ENCODE assay signal across 2 cellular contexts in genomic region chr2:230068658-230069080, GRCh38.
TF ChIP-seq lines count a peak whose summit lies in the region.

SLC16A14 (minus strand) TSS chr2:230068924; CDS start chr2:230059352, 9,572 bp downstream.

TF ChIP-seq in GM23338, 12 proteins besides CTCF, POLR2A, EP300 and RAD21:
- 0 out of 2 replicates have a peak, but pooled peaks have one; percentile 1 for TF ChIP-seq ETS1 (IDR thresholded peaks at IDR 0.05)
- TF ChIP-seq ZNF114 (CRISPR knock-in tag; IDR thresholded peaks at IDR 0.05): no peak

TF ChIP-seq in endothelial cell of umbilical vein, 7 proteins besides CTCF, POLR2A, EP300 and RAD21 (continued from another document):
- TF ChIP-seq JUN (IDR thresholded peaks at IDR 0.05; ENCODE audit: borderline replicate concordance, insufficient read depth, insufficient read length, low read depth): no peak
- no peak for TF ChIP-seq EZH2 (IDR thresholded peaks at IDR 0.05; ENCODE audit: borderline replicate concordance, low read depth, low read length, severe bottlenecking)
- no peak for TF ChIP-seq MYC (IDR thresholded peaks at IDR 0.05; ENCODE audit: low read depth, low read length)
- no peak for TF ChIP-seq MAX (IDR thresholded peaks at IDR 0.05; ENCODE audit: insufficient read depth, insufficient read length)
